In genomic region chr2:23423873-23424680, GRCh38 we compare ENCODE assay signal across 23 cellular contexts. TPM values are rescaled to one million over a fixed set of nuclear protein-coding genes. Genes with fewer than 3 reads are reported as not detected.
DNase-seq lines count a peak whose midpoint lies in the region; ATAC-seq and TF ChIP-seq lines count a peak whose summit lies in the region.
"Had no signal": no experiment of that assay in that cellular context is flagged by ENCODE, and none has a peak within 500 bp of the region (broad histone marks: within the 10 kb centered on the region; RNA-seq: fewer than 3 reads in every experiment).

No MANE protein-coding gene starts in this region.

- no peak overlapping the region for H4K12ac ChIP-seq in trophoblast cell (ENCODE audit: low read depth, low read length)

- DNase-seq in trophoblast cell (no peak), hippocampal formation (lab: John Stamatoyannopoulos, UW) (no peak), Calu3 (no peak)
- DNase-seq in activated CD4-positive, CD25-positive, alpha-beta regulatory T cell treated with anti-CD3 and anti-CD28 coated beads, Interleukin-2, amount 50 U/mL, for 72 hours = no peak
- DNase-seq: anterior cingulate cortex, GM23248, Karpas-422, mammary epithelial cell, NCI-H187, NCI-H2171 treated with DMSO at 0.1 percent for 48 hours, T-helper 1 cell, tibial artery had no signal

- H3K4me2 ChIP-seq in Loucy (ENCODE audit: low read depth, low read length, poor library complexity, severe bottlenecking) (peak overlapping the region; percentile 24), trophoblast cell (ENCODE audit: low read length) (no peak overlapping the region)

- H3K9me2 ChIP-seq in Loucy (replicated peaks; ENCODE audit: low read depth, low read length) = no peaks in the 10 kb centered on the region

- no peaks in the 10 kb centered on the region for H3K9me3 ChIP-seq in Loucy (ENCODE audit: insufficient read depth, low read depth, low read length)
- H3K9me3 ChIP-seq in gastroesophageal sphincter = no peaks in the 10 kb centered on the region
- peaks cover 6% of the 10 kb centered on the region for H3K9me3 ChIP-seq in trophoblast cell (ENCODE audit: insufficient read depth, low read depth, low read length)
- H3K9me3 ChIP-seq: Peyer's patch, right atrium auricular region, tibial artery had no signal

- no peak for TF ChIP-seq POLR2A in gastroesophageal sphincter (IDR thresholded peaks at IDR 0.05)

- H3K9me3 Mint-ChIP-seq in Calu3 (ENCODE audit: low read depth, unreplicated experiment) = no peaks in the 10 kb centered on the region
- H3K9me3 Mint-ChIP-seq: activated naive CD4-positive, alpha-beta T cell treated with anti-CD3 and anti-CD28 coated beads, Interleukin-2, amount 50 U/mL, for 72 hours; activated T-helper 2 cell treated with anti-CD3 and anti-CD28 coated beads, Interferon-gamma antibody, Interleukin-2, Interleukin-4, amounts not matched to agents 10 μg/mL and 5 μg/mL and 100 μg/mL, durations not matched to agents 14 hours and 24 hours and 36 hours; CD14-positive monocyte; stimulated activated naive CD8-positive, alpha-beta T cell treated with anti-CD3 and anti-CD28 coated beads, Interleukin-15, Interleukin-2, amounts not matched to agents 100 ng/mL and 50 ng/mL, for 24 hours had no signal

- H3K4me1 ChIP-seq in Loucy (ENCODE audit: insufficient read depth, low read length, poor library complexity, severe bottlenecking) = peaks cover 5% of the 10 kb centered on the region
- peaks cover 0 to 81% (median 24%) of the 10 kb centered on the region in 3 donors for H3K4me1 ChIP-seq in gastroesophageal sphincter
- peaks cover 44 to 64% of the 10 kb centered on the region in 2 experiments for H3K4me1 ChIP-seq in trophoblast cell (ENCODE audit: control insufficient read depth in 1 of 2, insufficient read depth in 2 of 2, low read length in 2 of 2)

- H3F3A ChIP-seq in Loucy (ENCODE audit: low read depth) = no peaks in the 10 kb centered on the region

- H3K36me3 ChIP-seq in Loucy (ENCODE audit: insufficient read depth, low read length) (no peaks in the 10 kb centered on the region), gastroesophageal sphincter (no peaks in the 10 kb centered on the region), trophoblast cell (ENCODE audit: control insufficient read depth in 1 of 2, insufficient read depth in 2 of 2, low read length in 2 of 2) (no peaks in the 10 kb centered on the region)
- H3K36me3 ChIP-seq: cardiac muscle cell, Peyer's patch, right atrium auricular region, tibial artery had no signal

- WGBS in gastroesophageal sphincter (ENCODE audit: low coverage in 1 of 2), 2 donors = 74 to 85% methylated on average over 12 to 16 of the region's 16 CpGs
- no CpG with 5 or more reads among the region's 16 CpGs for WGBS in trophoblast cell (ENCODE audit: extremely low coverage, insufficient coverage, insufficient read length)

- intact Hi-C loops in Calu3 (cut with micrococcal nuclease; ENCODE audit: unreplicated experiment) = no loop called here

- H3K18ac ChIP-seq in trophoblast cell (ENCODE audit: low read length) = no peak overlapping the region

- H3K4me3 ChIP-seq in Loucy (ENCODE audit: low read length, poor library complexity, severe bottlenecking) (no peak overlapping the region), gastroesophageal sphincter (no peak overlapping the region), trophoblast cell (ENCODE audit: low read depth, low read length) (no peak overlapping the region)
- H3K4me3 ChIP-seq: cardiac muscle cell, GM23248, Peyer's patch, right atrium auricular region, tibial artery had no signal

- H3K79me2 ChIP-seq in Loucy (ENCODE audit: insufficient read depth, low read length) = no peaks in the 10 kb centered on the region
- H3K79me2 ChIP-seq in trophoblast cell (ENCODE audit: control insufficient read depth, insufficient read depth, low read length, poor library complexity) = no peaks in the 10 kb centered on the region

- H2BK120ac ChIP-seq in trophoblast cell (ENCODE audit: insufficient read depth, low read length, poor library complexity) = peak overlapping the region; percentile 4

- no peaks in the 10 kb centered on the region for H3K36me3 Mint-ChIP-seq in Calu3 (ENCODE audit: insufficient read depth, unreplicated experiment)
- H3K36me3 Mint-ChIP-seq: activated naive CD4-positive, alpha-beta T cell treated with anti-CD3 and anti-CD28 coated beads, Interleukin-2, amount 50 U/mL, for 72 hours; CD14-positive monocyte had no signal

- H2AFZ ChIP-seq in Loucy (ENCODE audit: low read length) (no peak overlapping the region), trophoblast cell (ENCODE audit: insufficient read depth, low read length, poor library complexity) (no peak overlapping the region)
- H2AFZ ChIP-seq: GM23248 had no signal

- peak overlapping the region; percentile 0 for H2AK5ac ChIP-seq in trophoblast cell (ENCODE audit: low read length)

- H3K27ac Mint-ChIP-seq in Calu3 (ENCODE audit: unreplicated experiment) = no peak overlapping the region
- H3K27ac Mint-ChIP-seq: activated T-helper 2 cell treated with anti-CD3 and anti-CD28 coated beads, Interferon-gamma antibody, Interleukin-2, Interleukin-4, amounts not matched to agents 10 μg/mL and 5 μg/mL and 100 μg/mL, durations not matched to agents 14 hours and 24 hours and 36 hours; CD14-positive monocyte; stimulated activated naive CD8-positive, alpha-beta T cell treated with anti-CD3 and anti-CD28 coated beads, Interleukin-15, Interleukin-2, amounts not matched to agents 100 ng/mL and 50 ng/mL, for 24 hours had no signal

- no peak for TF ChIP-seq CTCF in Loucy (conservative IDR thresholded peaks at IDR 0.05; ENCODE audit: low read length)
- no peak for TF ChIP-seq CTCF in gastroesophageal sphincter (IDR thresholded peaks at IDR 0.05)
- TF ChIP-seq CTCF in Calu3 (IDR thresholded peaks at IDR 0.05; ENCODE audit: unreplicated experiment) = no peak

- peak overlapping the region; percentile 60 for H4K91ac ChIP-seq in trophoblast cell (ENCODE audit: low read depth, low read length)

- peak overlapping the region; percentile 4 for H2BK12ac ChIP-seq in trophoblast cell (ENCODE audit: low read length)

- BruUV-seq in Calu3 (replicated peaks; lab: Mats Ljungman, UMichigan) = no TSS peak

- H3K27ac ChIP-seq in gastroesophageal sphincter (peak overlapping the region in 3 of 4 donors; percentile 30 to 67 (median 53)), trophoblast cell (ENCODE audit: low read depth, low read length) (peak overlapping the region; percentile 52)
- H3K27ac ChIP-seq: cardiac muscle cell, GM23248, right atrium auricular region had no signal

- H3K9ac ChIP-seq in Loucy (ENCODE audit: low read depth, low read length, poor library complexity, severe bottlenecking) (no peak overlapping the region), trophoblast cell (ENCODE audit: low read length) (no peak overlapping the region)
- H3K9ac ChIP-seq: GM23248 had no signal

- peaks cover 25% of the 10 kb centered on the region for H3K79me1 ChIP-seq in trophoblast cell (ENCODE audit: low read length)

- peak overlapping the region; percentile 7 for H3K14ac ChIP-seq in trophoblast cell (ENCODE audit: low read length)

- no peak overlapping the region for H3K23ac ChIP-seq in trophoblast cell (ENCODE audit: low read length)

- H3K4ac ChIP-seq in trophoblast cell (ENCODE audit: low read depth, low read length) = no peak overlapping the region

- H3K27me3 ChIP-seq in Loucy (ENCODE audit: insufficient read depth, low read length, poor library complexity, severe bottlenecking) = no peaks in the 10 kb centered on the region
- H3K27me3 ChIP-seq in gastroesophageal sphincter = no peaks in the 10 kb centered on the region
- no peaks in the 10 kb centered on the region for H3K27me3 ChIP-seq in trophoblast cell (ENCODE audit: insufficient read depth, low read length)
- H3K27me3 ChIP-seq: cardiac muscle cell, Peyer's patch, right atrium auricular region, tibial artery had no signal

- ATAC-seq in GM19351 (IDR thresholded peaks at IDR 0.05; ENCODE audit: unreplicated experiment) = peak; percentile 57
- no peak for ATAC-seq in gastroesophageal sphincter
- ATAC-seq in HG02610 (IDR thresholded peaks at IDR 0.05; ENCODE audit: unreplicated experiment) = no peak
- ATAC-seq: activated naive CD4-positive, alpha-beta T cell treated with anti-CD3 and anti-CD28 coated beads, Interleukin-2, amount 50 U/mL, for 72 hours had no signal

- no peak for TF ChIP-seq EP300 in gastroesophageal sphincter (IDR thresholded peaks at IDR 0.05)

- no peaks in the 10 kb centered on the region for H4K20me1 ChIP-seq in Loucy (ENCODE audit: insufficient read depth, low read length, poor library complexity, severe bottlenecking)

- H4K8ac ChIP-seq in trophoblast cell (ENCODE audit: low read depth, low read length) = no peak overlapping the region

- no peaks in the 10 kb centered on the region for H3K4me1 Mint-ChIP-seq in Calu3 (ENCODE audit: low read depth, unreplicated experiment)
- H3K4me1 Mint-ChIP-seq: CD14-positive monocyte had no signal

- H3K27me3 Mint-ChIP-seq in Calu3 (ENCODE audit: unreplicated experiment) = no peaks in the 10 kb centered on the region
- H3K27me3 Mint-ChIP-seq: stimulated activated naive CD8-positive, alpha-beta T cell treated with anti-CD3 and anti-CD28 coated beads, Interleukin-15, Interleukin-2, amounts not matched to agents 100 ng/mL and 50 ng/mL, for 24 hours had no signal

- CTCF ChIA-PET in Calu3 (lab: Charles Lee) = no interaction called here

- H3K4me3 Mint-ChIP-seq in Calu3 (ENCODE audit: low read depth, unreplicated experiment) = no peak overlapping the region
- H3K4me3 Mint-ChIP-seq: CD14-positive monocyte; stimulated activated naive CD8-positive, alpha-beta T cell treated with anti-CD3 and anti-CD28 coated beads, Interleukin-15, Interleukin-2, amounts not matched to agents 100 ng/mL and 50 ng/mL, for 24 hours had no signal

- H2BK5ac ChIP-seq in trophoblast cell (ENCODE audit: low read depth, low read length, poor library complexity) = no peak overlapping the region

RNA-seq across cellular contexts. Expression of gene KLHL29, which starts 39.1 kb away (rescaled TPM):
- total RNA-seq in gastroesophageal sphincter (10 to 100 TPM; 15.2 to 31.5 (median 24.2) TPM), Calu3 (2022) (11.9 and 12.4 TPM in 2 replicates)
- 6.9 and 7.0 TPM in 2 replicates for polyA plus RNA-seq in trophoblast cell (2013)
- polyA plus RNA-seq: CD14-positive monocyte had no signal
